20 cellular contexts compared by ENCODE assay signal in the genomic region with DNA sequence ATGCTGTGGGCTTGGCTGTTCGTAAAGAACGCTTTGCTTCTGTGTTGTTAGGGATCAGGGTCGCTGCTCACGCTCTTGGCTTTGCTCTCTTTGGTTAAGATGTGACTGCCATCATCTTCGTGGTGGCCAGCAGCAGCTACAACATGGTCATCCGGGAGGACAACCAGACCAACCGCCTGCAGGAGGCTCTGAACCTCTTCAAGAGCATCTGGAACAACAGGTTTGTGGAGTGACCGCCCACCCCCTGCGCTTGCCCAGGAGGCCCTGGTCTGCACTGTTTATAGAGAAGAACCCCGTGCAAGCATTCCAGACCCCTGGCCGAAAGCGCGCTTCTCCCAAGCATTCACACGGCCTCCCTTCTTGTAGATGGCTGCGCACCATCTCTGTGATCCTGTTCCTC. TPM values are rescaled to one million over a fixed set of nuclear protein-coding genes. Genes with fewer than 3 reads are reported as not detected.
DNase-seq lines count a peak whose midpoint lies in the region; ATAC-seq and TF ChIP-seq lines count a peak whose summit lies in the region.
"Had no signal": no experiment of that assay in that cellular context is flagged by ENCODE, and none has a peak within 500 bp of the region (broad histone marks: within the 10 kb centered on the region; RNA-seq: fewer than 3 reads in every experiment).

No MANE protein-coding gene starts in this region.

- intact Hi-C loops in cardiac septum (cut with DNase I) = loop anchor here (5.0 kb wide), 1 partner anchor 73 kb away; the partner anchor contains the start of gene NELFCD
- intact Hi-C loops in activated CD4-positive, alpha-beta memory T cell treated with anti-CD3 and anti-CD28 coated beads for 36 hours (cut with micrococcal nuclease) = loop anchor here (5.0 kb wide), 1 partner anchor 73 kb away; the partner anchor contains the start of gene NELFCD

- peaks cover 29% of the 10 kb centered on the region; the same call in 1 of the 2 replicates for H3K79me2 ChIP-seq in KMS-11 (ENCODE audit: insufficient read depth, low read depth)

- H3K36me3 Mint-ChIP-seq in nephron progenitor cell (ENCODE audit: low read depth) = peaks cover 82% of the 10 kb centered on the region
- peaks cover 68% of the 10 kb centered on the region for H3K36me3 Mint-ChIP-seq in activated CD4-positive, alpha-beta memory T cell treated with anti-CD3 and anti-CD28 coated beads for 36 hours

- H3K27ac Mint-ChIP-seq in nephron progenitor cell = peak overlapping the region; percentile 91
- H3K27ac Mint-ChIP-seq in activated CD4-positive, alpha-beta memory T cell treated with anti-CD3 and anti-CD28 coated beads for 36 hours = no peak overlapping the region

- H3K4me1 ChIP-seq in right atrium auricular region (peaks cover 0 to 37% of the 10 kb centered on the region in 2 donors), KMS-11 (ENCODE audit: low read depth, poor library complexity, severe bottlenecking) (peaks cover 73% of the 10 kb centered on the region)

- H3K36me3 ChIP-seq in right atrium auricular region (peaks cover 66% of the 10 kb centered on the region), KMS-11 (ENCODE audit: insufficient read depth) (peaks cover 26% of the 10 kb centered on the region; the same call in 1 of the 2 replicates)

- CTCF ChIA-PET in activated CD4-positive, alpha-beta memory T cell treated with anti-CD3 and anti-CD28 coated beads for 36 hours (lab: Charles Lee) = no interaction called here

- H3K9ac ChIP-seq in KMS-11 = no peak overlapping the region

- H3K4me3 Mint-ChIP-seq in nephron progenitor cell = no peak overlapping the region
- H3K4me3 Mint-ChIP-seq in activated CD4-positive, alpha-beta memory T cell treated with anti-CD3 and anti-CD28 coated beads for 36 hours = no peak overlapping the region

- H3K27me3 ChIP-seq in right atrium auricular region (no peaks in the 10 kb centered on the region), KMS-11 (ENCODE audit: insufficient read depth, low read depth) (no peaks in the 10 kb centered on the region)

- peak overlapping the region; percentile 85; the same call in 1 of the 2 replicates for H3K4me2 ChIP-seq in KMS-11
- H3K4me2 ChIP-seq: A549 had no signal

- H3K9me3 Mint-ChIP-seq in nephron progenitor cell = no peaks in the 10 kb centered on the region
- H3K9me3 Mint-ChIP-seq in activated CD4-positive, alpha-beta memory T cell treated with anti-CD3 and anti-CD28 coated beads for 36 hours = no peaks in the 10 kb centered on the region

- POLR2A ChIA-PET in activated CD4-positive, alpha-beta memory T cell treated with anti-CD3 and anti-CD28 coated beads for 36 hours (lab: Charles Lee) = no interaction called here

- no peak overlapping the region for H3K4me3 ChIP-seq in right atrium auricular region
- no peak overlapping the region for H3K4me3 ChIP-seq in KMS-11 (IDR thresholded peaks at IDR 0.05; ENCODE audit: insufficient read depth, low read depth, low read length)
- H3K4me3 ChIP-seq: A549, SK-N-MC had no signal

- no peak overlapping the region for H2AFZ ChIP-seq in KMS-11 (ENCODE audit: low read depth)

- H3K9me3 ChIP-seq in right atrium auricular region = no peaks in the 10 kb centered on the region
- H3K9me3 ChIP-seq: A549 had no signal

- H4K20me1 ChIP-seq in KMS-11 (ENCODE audit: insufficient read depth) = no peaks in the 10 kb centered on the region

- ATAC-seq in GM18519 (IDR thresholded peaks at IDR 0.05; ENCODE audit: low FRiP score, unreplicated experiment) = no peak
- ATAC-seq: A549, Panc1 had no signal

- peak overlapping the region; percentile 83 to 94 for H3K27ac ChIP-seq in right atrium auricular region
- H3K27ac ChIP-seq in KMS-11 = peak overlapping the region; percentile 78; the same call in 1 of the 2 replicates
- H3K27ac ChIP-seq: A549, SK-N-MC had no signal

- H3K27me3 Mint-ChIP-seq in nephron progenitor cell (ENCODE audit: low read depth, poor library complexity) = peaks cover 3% of the 10 kb centered on the region
- no peaks in the 10 kb centered on the region for H3K27me3 Mint-ChIP-seq in activated CD4-positive, alpha-beta memory T cell treated with anti-CD3 and anti-CD28 coated beads for 36 hours

- DNase-seq in right atrium auricular region (ENCODE audit: low spot score) (no peak), cardiac septum (ENCODE audit: low spot score) (no peak), nephron progenitor cell (no peak), GM13977 (ENCODE audit: low spot score) (no peak)
- no peak for DNase-seq in NK-92 treated with Interleukin-12 subunit alpha and Interleukin-12 subunit beta, amount 100 ng/mL, for 24 hours (lab: John Stamatoyannopoulos, UW)
- no peak for DNase-seq in activated CD4-positive, alpha-beta memory T cell treated with anti-CD3 and anti-CD28 coated beads for 36 hours
- DNase-seq: Calu3, DMS53, Kasumi-1, MM.1S, NCI-H1092 treated with DMSO at 0.1 percent for 48 hours, NCI-H1694 treated with DMSO at 0.1 percent for 48 hours, NCI-H2107, NCI-H2227 treated with DMSO at 0.1 percent for 48 hours, NCI-H524 had no signal

- TF ChIP-seq CTCF in right atrium auricular region (IDR thresholded peaks at IDR 0.05) = no peak
- no peak for TF ChIP-seq CTCF in KMS-11 (conservative IDR thresholded peaks at IDR 0.05; ENCODE audit: low read depth, low read length)
- no peak for TF ChIP-seq CTCF in nephron progenitor cell (IDR thresholded peaks at IDR 0.05)
- no peak for TF ChIP-seq CTCF in GM13977 (IDR thresholded peaks at IDR 0.05; ENCODE audit: extremely low read depth, insufficient read depth, missing control alignments)

- peaks cover 45% of the 10 kb centered on the region for H3K4me1 Mint-ChIP-seq in nephron progenitor cell
- H3K4me1 Mint-ChIP-seq in activated CD4-positive, alpha-beta memory T cell treated with anti-CD3 and anti-CD28 coated beads for 36 hours (ENCODE audit: low read depth) = peaks cover 42% of the 10 kb centered on the region

- in situ Hi-C loops in GM13977 (cut with MboI; ENCODE audit: low pct_unique_long_range_greater_than_20kb, low sequenced_read_pairs, unreplicated experiment) = no loop called here

RNA-seq across cellular contexts. Expression of gene GNAS, which starts 57.1 kb away (rescaled TPM):
- 1,000 to 10,000 TPM; 1,032 to 1,202 TPM for total RNA-seq in right atrium auricular region
- total RNA-seq in cardiac septum = 1,579 TPM
- total RNA-seq in activated CD4-positive, alpha-beta memory T cell treated with anti-CD3 and anti-CD28 coated beads for 36 hours = 100 to 1,000 TPM; 658 to 692 TPM

RNA-seq across cellular contexts. Expression of gene GNAS-AS1, which starts 58.9 kb away (rescaled TPM):
- total RNA-seq in right atrium auricular region (not detected), cardiac septum (0.75 TPM)
- total RNA-seq in activated CD4-positive, alpha-beta memory T cell treated with anti-CD3 and anti-CD28 coated beads for 36 hours = 1 to 10 TPM; 1.1 to 1.3 TPM
